Comparison of ENCODE assay signal across 8 cellular contexts in the genomic region with DNA sequence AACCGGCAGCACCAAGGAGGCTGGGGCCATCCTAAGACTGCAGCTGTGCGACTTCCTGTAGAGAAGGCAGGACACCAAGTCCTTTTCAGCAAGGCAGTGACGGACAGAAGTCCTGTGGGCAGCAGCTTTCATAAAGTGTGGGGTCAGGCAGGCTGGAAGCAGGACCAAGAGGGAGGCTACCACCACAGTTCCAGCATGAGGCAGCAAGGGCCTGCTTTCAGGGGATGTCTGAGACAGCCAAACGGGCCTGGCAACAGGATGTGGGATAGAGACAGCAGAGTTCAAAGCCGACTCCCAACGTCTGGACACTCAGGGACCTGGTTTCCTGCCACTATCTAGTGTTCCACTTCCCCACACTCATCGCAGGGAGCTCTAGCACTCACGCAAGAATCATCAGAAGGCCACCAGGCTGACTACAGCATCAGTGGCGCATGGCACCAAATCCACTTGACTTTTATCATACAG. TPM values are rescaled to one million over a fixed set of nuclear protein-coding genes. Genes with fewer than 3 reads are reported as not detected.
DNase-seq lines count a peak whose midpoint lies in the region; ATAC-seq and TF ChIP-seq lines count a peak whose summit lies in the region.

No MANE protein-coding gene starts in this region.

- H3K27me3 Mint-ChIP-seq in activated CD4-positive, alpha-beta memory T cell treated with anti-CD3 and anti-CD28 coated beads for 36 hours: no peaks in the 10 kb centered on the region

- peaks cover 11% of the 10 kb centered on the region for H3K36me3 Mint-ChIP-seq in activated CD4-positive, alpha-beta memory T cell treated with anti-CD3 and anti-CD28 coated beads for 36 hours

- peak overlapping the region; percentile 86 for H3K27ac Mint-ChIP-seq in activated CD4-positive, alpha-beta memory T cell treated with anti-CD3 and anti-CD28 coated beads for 36 hours

- peaks cover 0 to 79% of the 10 kb centered on the region in 2 donors for H3K4me1 ChIP-seq in right atrium auricular region
- H3K4me1 ChIP-seq in stomach smooth muscle (ENCODE audit: control insufficient read depth, insufficient read depth, low read length): peaks cover 75% of the 10 kb centered on the region

- no peak for TF ChIP-seq CTCF in right atrium auricular region (IDR thresholded peaks at IDR 0.05)

- H3K27ac ChIP-seq in right atrium auricular region: peak overlapping the region; percentile 53 to 54
- peak overlapping the region; percentile 55 for H3K27ac ChIP-seq in stomach smooth muscle (ENCODE audit: low read length)

- H3K4me3 Mint-ChIP-seq in activated CD4-positive, alpha-beta memory T cell treated with anti-CD3 and anti-CD28 coated beads for 36 hours: peak overlapping the region; percentile 54

- no peak overlapping the region for H3K9ac ChIP-seq in stomach smooth muscle (ENCODE audit: low read length in 2 of 2)

- H3K4me3 ChIP-seq in right atrium auricular region (no peak overlapping the region), stomach smooth muscle (ENCODE audit: low read length in 2 of 2) (peak overlapping the region in 1 of 2 donors; percentile 47)

- CTCF ChIA-PET in activated CD4-positive, alpha-beta memory T cell treated with anti-CD3 and anti-CD28 coated beads for 36 hours (lab: Charles Lee): interaction anchor here (1.4 to 3.4 kb wide), 2 partner anchors 23 to 51 kb away, joined by 6 to 27 read pairs; no protein-coding TSS in a partner anchor

- H3K9me3 Mint-ChIP-seq in activated CD4-positive, alpha-beta memory T cell treated with anti-CD3 and anti-CD28 coated beads for 36 hours: no peaks in the 10 kb centered on the region

- intact Hi-C loops in activated CD4-positive, alpha-beta memory T cell treated with anti-CD3 and anti-CD28 coated beads for 36 hours (cut with micrococcal nuclease): loop anchor here (2.0 kb wide), 2 partner anchors 22 to 38 kb away; no protein-coding TSS in a partner anchor

- H3K27me3 ChIP-seq in right atrium auricular region: no peaks in the 10 kb centered on the region
- H3K27me3 ChIP-seq in stomach smooth muscle (ENCODE audit: control insufficient read depth in 1 of 2, insufficient read depth in 2 of 2, low read length in 2 of 2): no peaks in the 10 kb centered on the region

- DNase-seq in AG08395 (ENCODE audit: low spot score) (peak; percentile 85), HK-2 (ENCODE audit: unreplicated experiment) (peak; percentile 14), right atrium auricular region (ENCODE audit: low spot score) (peak; percentile 68), mesenteric fat pad (ENCODE audit: low spot score) (no peak), NOMO-1 (lab: John Stamatoyannopoulos, UW; ENCODE audit: unreplicated experiment in 2 of 2) (no peak)
- DNase-seq in activated CD4-positive, alpha-beta memory T cell treated with anti-CD3 and anti-CD28 coated beads for 36 hours: peak; percentile 57

- POLR2A ChIA-PET in activated CD4-positive, alpha-beta memory T cell treated with anti-CD3 and anti-CD28 coated beads for 36 hours (lab: Charles Lee): no interaction called here

- H3K36me3 ChIP-seq in right atrium auricular region (no peaks in the 10 kb centered on the region), stomach smooth muscle (ENCODE audit: control insufficient read depth in 2 of 2, insufficient read depth in 2 of 2, low read length in 2 of 2) (no peaks in the 10 kb centered on the region)

- no peak for ATAC-seq in GM18867 (IDR thresholded peaks at IDR 0.05; ENCODE audit: unreplicated experiment)

- peaks cover 82% of the 10 kb centered on the region for H3K4me1 Mint-ChIP-seq in activated CD4-positive, alpha-beta memory T cell treated with anti-CD3 and anti-CD28 coated beads for 36 hours (ENCODE audit: low read depth)

- H3K9me3 ChIP-seq in right atrium auricular region: no peaks in the 10 kb centered on the region
- H3K9me3 ChIP-seq in stomach smooth muscle (ENCODE audit: control insufficient read depth in 2 of 2, low read length in 2 of 2): no peaks in the 10 kb centered on the region

RNA-seq across cellular contexts. Expression of a gene that starts 5.3 kb away (rescaled TPM):
- total RNA-seq in activated CD4-positive, alpha-beta memory T cell treated with anti-CD3 and anti-CD28 coated beads for 36 hours: 100 to 1,000 TPM; 154 to 170 TPM
- 10 to 100 TPM; 42.2 to 57.4 TPM for total RNA-seq in right atrium auricular region
- total RNA-seq in mesenteric fat pad: 95.5 TPM

Comparison
In these comparisons a context has a peak if more than half of its experiments do, and no peak if none do; other contexts are left out.
1. DNase-seq: peak in AG08395 (single experiment), HK-2 (single experiment), activated CD4-positive, alpha-beta memory T cell treated with anti-CD3 and anti-CD28 coated beads for 36 hours (single experiment) and right atrium auricular region (single experiment); none in mesenteric fat pad (single experiment) and NOMO-1 (0 of 2).